ENCODE assay signal across 9 cellular contexts in genomic region chr22:17368144-17368726, GRCh38. TPM values are rescaled to one million over a fixed set of nuclear protein-coding genes. Genes with fewer than 3 reads are reported as not detected.
DNase-seq lines count a peak whose midpoint lies in the region; ATAC-seq and TF ChIP-seq lines count a peak whose summit lies in the region.
"Had no signal": no experiment of that assay in that cellular context is flagged by ENCODE, and none has a peak within 500 bp of the region (broad histone marks: within the 10 kb centered on the region; RNA-seq: fewer than 3 reads in every experiment).

No MANE protein-coding gene starts in this region.

- ATAC-seq in left ventricle myocardium superior (no peak), lower lobe of right lung (no peak)

- H3K4me3 ChIP-seq in cardiac muscle cell (peak overlapping the region; percentile 74), astrocyte of the cerebellum (ENCODE audit: low read depth, low read length) (peak overlapping the region; percentile 36), lower lobe of right lung (peak overlapping the region; percentile 65), tibial nerve (peak overlapping the region; percentile 24 to 75 (median 43))

- TF ChIP-seq CTCF in cardiac muscle cell (IDR thresholded peaks at IDR 0.05; ENCODE audit: low read depth, low read length) (no peak), astrocyte of the cerebellum (IDR thresholded peaks at IDR 0.05; ENCODE audit: low read depth, low read length, missing control alignments) (no peak), lower lobe of right lung (IDR thresholded peaks at IDR 0.05) (no peak), tibial nerve (IDR thresholded peaks at IDR 0.05) (no peak)

- H3K9me3 ChIP-seq in cardiac muscle cell (ENCODE audit: low read depth) (no peaks in the 10 kb centered on the region), lower lobe of right lung (no peaks in the 10 kb centered on the region), tibial nerve (no peaks in the 10 kb centered on the region)

- TF ChIP-seq EP300 in tibial nerve (IDR thresholded peaks at IDR 0.05), result no peak

- intact Hi-C loops in left ventricle myocardium superior (cut with micrococcal nuclease), result no loop called here
- intact Hi-C loops in lower lobe of right lung (cut with DNase I), result no loop called here

- H3K27ac ChIP-seq in cardiac muscle cell, result peak overlapping the region; percentile 100
- H3K27ac ChIP-seq in lower lobe of right lung, result peak overlapping the region; percentile 84
- H3K27ac ChIP-seq in tibial nerve, result peak overlapping the region in 3 of 4 donors; percentile 9 to 85 (median 58)
- H3K27ac ChIP-seq: brain microvascular endothelial cell had no signal

- H3K36me3 ChIP-seq in cardiac muscle cell (no peaks in the 10 kb centered on the region), lower lobe of right lung (no peaks in the 10 kb centered on the region), tibial nerve (no peaks in the 10 kb centered on the region)
- H3K36me3 ChIP-seq: brain microvascular endothelial cell had no signal

- TF ChIP-seq POLR2A in tibial nerve (IDR thresholded peaks at IDR 0.05), result no peak

- peaks cover 29% of the 10 kb centered on the region for H3K4me1 ChIP-seq in cardiac muscle cell (ENCODE audit: low read depth)
- H3K4me1 ChIP-seq in lower lobe of right lung, result peaks cover 12% of the 10 kb centered on the region
- peaks cover 0 to 46% (median 5%) of the 10 kb centered on the region in 4 donors for H3K4me1 ChIP-seq in tibial nerve

- DNase-seq in cardiac muscle cell (ENCODE audit: low read depth in 1 of 2, low spot score in 1 of 2) (no peak), left ventricle myocardium superior (no peak), astrocyte of the cerebellum (ENCODE audit: low read depth) (no peak), lower lobe of right lung (no peak), tibial nerve (ENCODE audit: low spot score in 2 of 2) (no peak), HPDE6-E6E7 (ENCODE audit: extremely low spot score) (no peak), NCI-H345 treated with DMSO at 0.1 percent for 48 hours (lab: John Stamatoyannopoulos, UW; ENCODE audit: unreplicated experiment) (no peak), NOMO-1 treated with dmso at 0.1 percent for 144 hours (lab: John Stamatoyannopoulos, UW; ENCODE audit: unreplicated experiment) (no peak)
- DNase-seq: brain microvascular endothelial cell had no signal

- 2 to 3% methylated on average over 18 of the region's 18 CpGs for WGBS in tibial nerve, 2 donors

- in situ Hi-C loops in astrocyte of the cerebellum (cut with HindIII; ENCODE audit: low sequenced_read_pairs), result no loop called here

- H3K27me3 ChIP-seq in cardiac muscle cell, result no peaks in the 10 kb centered on the region
- H3K27me3 ChIP-seq in lower lobe of right lung (ENCODE audit: low read depth), result peaks cover 23% of the 10 kb centered on the region
- H3K27me3 ChIP-seq in tibial nerve, result peaks cover 0 to 75% of the 10 kb centered on the region in 2 donors

RNA-seq across cellular contexts. Expression of gene CECR2, which starts 1.0 kb away (rescaled TPM):
- 17.3 and 32.3 TPM in 2 replicates for total RNA-seq in cardiac muscle cell
- polyA plus RNA-seq in cardiac muscle cell, result 4.6 and 9.7 TPM in 2 replicates
- 7.1 TPM for total RNA-seq in left ventricle myocardium superior
- total RNA-seq in lower lobe of right lung, result 10.9 TPM
- total RNA-seq in tibial nerve, result 1 to 10 TPM; 2.4 to 5.1 (median 3.6) TPM
